ENCODE assay signal across 1 cellular context in genomic region chr1:1200876-1201810, GRCh38.
A peak's percentile ranks its signal among the peaks of the same experiment; 100 is the strongest.
TF ChIP-seq lines count a peak whose summit lies in the region.

No MANE protein-coding gene starts in this region.

TF ChIP-seq in HEK293, 187 proteins besides CTCF, POLR2A, EP300 and RAD21 (continued from another document and continues in another):
- TF ChIP-seq, protein P1, sequence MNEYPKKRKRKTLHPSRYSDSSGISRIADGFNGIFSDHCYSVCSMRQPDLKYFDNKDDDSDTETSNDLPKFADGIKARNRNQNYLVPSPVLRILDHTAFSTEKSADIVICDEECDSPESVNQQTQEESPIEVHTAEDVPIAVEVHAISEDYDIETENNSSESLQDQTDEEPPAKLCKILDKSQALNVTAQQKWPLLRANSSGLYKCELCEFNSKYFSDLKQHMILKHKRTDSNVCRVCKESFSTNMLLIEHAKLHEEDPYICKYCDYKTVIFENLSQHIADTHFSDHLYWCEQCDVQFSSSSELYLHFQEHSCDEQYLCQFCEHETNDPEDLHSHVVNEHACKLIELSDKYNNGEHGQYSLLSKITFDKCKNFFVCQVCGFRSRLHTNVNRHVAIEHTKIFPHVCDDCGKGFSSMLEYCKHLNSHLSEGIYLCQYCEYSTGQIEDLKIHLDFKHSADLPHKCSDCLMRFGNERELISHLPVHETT (tag by site-specific recombination; IDR thresholded peaks at IDR 0.05) = no peak
- peak; percentile 63 for TF ChIP-seq ZBTB26 (tag by site-specific recombination; optimal IDR thresholded peaks at IDR 0.05)
- no peak for TF ChIP-seq ZNF23 (tag by site-specific recombination; IDR thresholded peaks at IDR 0.05; ENCODE audit: borderline replicate concordance)
- TF ChIP-seq YY1 (tag by site-specific recombination; IDR thresholded peaks at IDR 0.05) = no peak
- TF ChIP-seq, protein P2, sequence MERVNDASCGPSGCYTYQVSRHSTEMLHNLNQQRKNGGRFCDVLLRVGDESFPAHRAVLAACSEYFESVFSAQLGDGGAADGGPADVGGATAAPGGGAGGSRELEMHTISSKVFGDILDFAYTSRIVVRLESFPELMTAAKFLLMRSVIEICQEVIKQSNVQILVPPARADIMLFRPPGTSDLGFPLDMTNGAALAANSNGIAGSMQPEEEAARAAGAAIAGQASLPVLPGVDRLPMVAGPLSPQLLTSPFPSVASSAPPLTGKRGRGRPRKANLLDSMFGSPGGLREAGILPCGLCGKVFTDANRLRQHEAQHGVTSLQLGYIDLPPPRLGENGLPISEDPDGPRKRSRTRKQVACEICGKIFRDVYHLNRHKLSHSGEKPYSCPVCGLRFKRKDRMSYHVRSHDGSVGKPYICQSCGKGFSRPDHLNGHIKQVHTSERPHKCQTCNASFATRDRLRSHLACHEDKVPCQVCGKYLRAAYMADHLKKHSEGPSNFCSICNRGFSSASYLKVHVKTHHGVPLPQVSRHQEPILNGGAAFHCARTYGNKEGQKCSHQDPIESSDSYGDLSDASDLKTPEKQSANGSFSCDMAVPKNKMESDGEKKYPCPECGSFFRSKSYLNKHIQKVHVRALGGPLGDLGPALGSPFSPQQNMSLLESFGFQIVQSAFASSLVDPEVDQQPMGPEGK (tag by site-specific recombination; IDR thresholded peaks at IDR 0.05) = no peak; the same call in 1 of the 2 replicates
- no peak for TF ChIP-seq ZNF391 (tag by site-specific recombination; IDR thresholded peaks at IDR 0.05; ENCODE audit: borderline replicate concordance, low read depth)
- no peak for TF ChIP-seq ZNF16 (tag by site-specific recombination; IDR thresholded peaks at IDR 0.05; ENCODE audit: low read depth)
- no peak for TF ChIP-seq AEBP2 (tag by site-specific recombination; IDR thresholded peaks at IDR 0.05; ENCODE audit: borderline replicate concordance)
- no peak for TF ChIP-seq ZNF777 (tag by site-specific recombination; IDR thresholded peaks at IDR 0.05; ENCODE audit: borderline replicate concordance)
- no peak for TF ChIP-seq ZFP41 (tag by site-specific recombination; IDR thresholded peaks at IDR 0.05; ENCODE audit: borderline replicate concordance)
- no peak for TF ChIP-seq ZNF302 (tag by site-specific recombination; IDR thresholded peaks at IDR 0.05; ENCODE audit: low read depth)
- TF ChIP-seq ZNF398 (tag by site-specific recombination; IDR thresholded peaks at IDR 0.05) = peak; percentile 61
- TF ChIP-seq ZNF292 (tag by site-specific recombination; IDR thresholded peaks at IDR 0.05; ENCODE audit: borderline replicate concordance, low read depth) = no peak
- no peak for TF ChIP-seq ZEB2 (tag by site-specific recombination; IDR thresholded peaks at IDR 0.05)
- no peak for TF ChIP-seq OSR2 (tag by site-specific recombination; IDR thresholded peaks at IDR 0.05)
- no peak for TF ChIP-seq HOXD13 (CRISPR knock-in tag; IDR thresholded peaks at IDR 0.05; ENCODE audit: borderline replicate concordance)
- peak; percentile 19; the same call in 1 of the 2 replicates for TF ChIP-seq KLF1 (tag by site-specific recombination; IDR thresholded peaks at IDR 0.05)
- TF ChIP-seq, protein P3, sequence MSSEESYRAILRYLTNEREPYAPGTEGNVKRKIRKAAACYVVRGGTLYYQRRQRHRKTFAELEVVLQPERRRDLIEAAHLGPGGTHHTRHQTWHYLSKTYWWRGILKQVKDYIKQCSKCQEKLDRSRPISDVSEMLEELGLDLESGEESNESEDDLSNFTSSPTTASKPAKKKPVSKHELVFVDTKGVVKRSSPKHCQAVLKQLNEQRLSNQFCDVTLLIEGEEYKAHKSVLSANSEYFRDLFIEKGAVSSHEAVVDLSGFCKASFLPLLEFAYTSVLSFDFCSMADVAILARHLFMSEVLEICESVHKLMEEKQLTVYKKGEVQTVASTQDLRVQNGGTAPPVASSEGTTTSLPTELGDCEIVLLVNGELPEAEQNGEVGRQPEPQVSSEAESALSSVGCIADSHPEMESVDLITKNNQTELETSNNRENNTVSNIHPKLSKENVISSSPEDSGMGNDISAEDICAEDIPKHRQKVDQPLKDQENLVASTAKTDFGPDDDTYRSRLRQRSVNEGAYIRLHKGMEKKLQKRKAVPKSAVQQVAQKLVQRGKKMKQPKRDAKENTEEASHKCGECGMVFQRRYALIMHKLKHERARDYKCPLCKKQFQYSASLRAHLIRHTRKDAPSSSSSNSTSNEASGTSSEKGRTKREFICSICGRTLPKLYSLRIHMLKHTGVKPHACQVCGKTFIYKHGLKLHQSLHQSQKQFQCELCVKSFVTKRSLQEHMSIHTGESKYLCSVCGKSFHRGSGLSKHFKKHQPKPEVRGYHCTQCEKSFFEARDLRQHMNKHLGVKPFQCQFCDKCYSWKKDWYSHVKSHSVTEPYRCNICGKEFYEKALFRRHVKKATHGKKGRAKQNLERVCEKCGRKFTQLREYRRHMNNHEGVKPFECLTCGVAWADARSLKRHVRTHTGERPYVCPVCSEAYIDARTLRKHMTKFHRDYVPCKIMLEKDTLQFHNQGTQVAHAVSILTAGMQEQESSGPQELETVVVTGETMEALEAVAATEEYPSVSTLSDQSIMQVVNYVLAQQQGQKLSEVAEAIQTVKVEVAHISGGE (tag by site-specific recombination; conservative IDR thresholded peaks at IDR 0.05; ENCODE audit: low read depth) = no peak
- no peak for TF ChIP-seq IKZF3 (tag by site-specific recombination; IDR thresholded peaks at IDR 0.05)
- TF ChIP-seq SALL2 (tag by site-specific recombination; IDR thresholded peaks at IDR 0.05; ENCODE audit: borderline replicate concordance) = no peak
- no peak for TF ChIP-seq SP7 (tag by site-specific recombination; IDR thresholded peaks at IDR 0.05)
- no peak for TF ChIP-seq ZNF274 (IDR thresholded peaks at IDR 0.05; ENCODE audit: low read length)
- TF ChIP-seq ZNF274 (tag by site-specific recombination; IDR thresholded peaks at IDR 0.05; ENCODE audit: borderline replicate concordance) = no peak
- no peak for TF ChIP-seq ZBTB48 (tag by site-specific recombination; IDR thresholded peaks at IDR 0.05)
- TF ChIP-seq ZSCAN30 (tag by site-specific recombination; IDR thresholded peaks at IDR 0.05) = peak; percentile 84
- TF ChIP-seq ZBTB44 (tag by site-specific recombination; IDR thresholded peaks at IDR 0.05) = no peak
- no peak for TF ChIP-seq ZNF530 (tag by site-specific recombination; IDR thresholded peaks at IDR 0.05; ENCODE audit: low read depth)
- TF ChIP-seq ZNF510 (tag by site-specific recombination; IDR thresholded peaks at IDR 0.05; ENCODE audit: insufficient replicate concordance) = no peak
- TF ChIP-seq ZNF140 (tag by site-specific recombination; IDR thresholded peaks at IDR 0.05) = no peak
- TF ChIP-seq ZNF221 (tag by site-specific recombination; IDR thresholded peaks at IDR 0.05; ENCODE audit: borderline replicate concordance) = no peak
- no peak for TF ChIP-seq ZNF10 (tag by site-specific recombination; IDR thresholded peaks at IDR 0.05)
- TF ChIP-seq ZNF404 (tag by site-specific recombination; IDR thresholded peaks at IDR 0.05) = no peak
- TF ChIP-seq GLIS2 (tag by site-specific recombination; IDR thresholded peaks at IDR 0.05) = peak; percentile 56
- TF ChIP-seq ZBTB10 (tag by site-specific recombination; IDR thresholded peaks at IDR 0.05) = no peak
- TF ChIP-seq ZNF548 (tag by site-specific recombination; IDR thresholded peaks at IDR 0.05) = no peak
- TF ChIP-seq ZNF335 (tag by site-specific recombination; conservative IDR thresholded peaks at IDR 0.05) = peak; percentile 56; the same call in 1 of the 2 replicates
- no peak for TF ChIP-seq ZNF354C (tag by site-specific recombination; IDR thresholded peaks at IDR 0.05; ENCODE audit: borderline replicate concordance, low read depth)
- TF ChIP-seq, protein P4, sequence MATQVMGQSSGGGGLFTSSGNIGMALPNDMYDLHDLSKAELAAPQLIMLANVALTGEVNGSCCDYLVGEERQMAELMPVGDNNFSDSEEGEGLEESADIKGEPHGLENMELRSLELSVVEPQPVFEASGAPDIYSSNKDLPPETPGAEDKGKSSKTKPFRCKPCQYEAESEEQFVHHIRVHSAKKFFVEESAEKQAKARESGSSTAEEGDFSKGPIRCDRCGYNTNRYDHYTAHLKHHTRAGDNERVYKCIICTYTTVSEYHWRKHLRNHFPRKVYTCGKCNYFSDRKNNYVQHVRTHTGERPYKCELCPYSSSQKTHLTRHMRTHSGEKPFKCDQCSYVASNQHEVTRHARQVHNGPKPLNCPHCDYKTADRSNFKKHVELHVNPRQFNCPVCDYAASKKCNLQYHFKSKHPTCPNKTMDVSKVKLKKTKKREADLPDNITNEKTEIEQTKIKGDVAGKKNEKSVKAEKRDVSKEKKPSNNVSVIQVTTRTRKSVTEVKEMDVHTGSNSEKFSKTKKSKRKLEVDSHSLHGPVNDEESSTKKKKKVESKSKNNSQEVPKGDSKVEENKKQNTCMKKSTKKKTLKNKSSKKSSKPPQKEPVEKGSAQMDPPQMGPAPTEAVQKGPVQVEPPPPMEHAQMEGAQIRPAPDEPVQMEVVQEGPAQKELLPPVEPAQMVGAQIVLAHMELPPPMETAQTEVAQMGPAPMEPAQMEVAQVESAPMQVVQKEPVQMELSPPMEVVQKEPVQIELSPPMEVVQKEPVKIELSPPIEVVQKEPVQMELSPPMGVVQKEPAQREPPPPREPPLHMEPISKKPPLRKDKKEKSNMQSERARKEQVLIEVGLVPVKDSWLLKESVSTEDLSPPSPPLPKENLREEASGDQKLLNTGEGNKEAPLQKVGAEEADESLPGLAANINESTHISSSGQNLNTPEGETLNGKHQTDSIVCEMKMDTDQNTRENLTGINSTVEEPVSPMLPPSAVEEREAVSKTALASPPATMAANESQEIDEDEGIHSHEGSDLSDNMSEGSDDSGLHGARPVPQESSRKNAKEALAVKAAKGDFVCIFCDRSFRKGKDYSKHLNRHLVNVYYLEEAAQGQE (tag by site-specific recombination; IDR thresholded peaks at IDR 0.05) = no peak
- TF ChIP-seq PRDM1 (tag by site-specific recombination; IDR thresholded peaks at IDR 0.05) = no peak
- TF ChIP-seq ZBTB8A (tag by site-specific recombination; IDR thresholded peaks at IDR 0.05) = peak; percentile 66
- 0 out of 2 replicates have a peak, but pooled peaks have one; percentile 18 for TF ChIP-seq KLF8 (tag by site-specific recombination; IDR thresholded peaks at IDR 0.05)
